ENCODE assay signal across 9 cellular contexts in the genomic region with DNA sequence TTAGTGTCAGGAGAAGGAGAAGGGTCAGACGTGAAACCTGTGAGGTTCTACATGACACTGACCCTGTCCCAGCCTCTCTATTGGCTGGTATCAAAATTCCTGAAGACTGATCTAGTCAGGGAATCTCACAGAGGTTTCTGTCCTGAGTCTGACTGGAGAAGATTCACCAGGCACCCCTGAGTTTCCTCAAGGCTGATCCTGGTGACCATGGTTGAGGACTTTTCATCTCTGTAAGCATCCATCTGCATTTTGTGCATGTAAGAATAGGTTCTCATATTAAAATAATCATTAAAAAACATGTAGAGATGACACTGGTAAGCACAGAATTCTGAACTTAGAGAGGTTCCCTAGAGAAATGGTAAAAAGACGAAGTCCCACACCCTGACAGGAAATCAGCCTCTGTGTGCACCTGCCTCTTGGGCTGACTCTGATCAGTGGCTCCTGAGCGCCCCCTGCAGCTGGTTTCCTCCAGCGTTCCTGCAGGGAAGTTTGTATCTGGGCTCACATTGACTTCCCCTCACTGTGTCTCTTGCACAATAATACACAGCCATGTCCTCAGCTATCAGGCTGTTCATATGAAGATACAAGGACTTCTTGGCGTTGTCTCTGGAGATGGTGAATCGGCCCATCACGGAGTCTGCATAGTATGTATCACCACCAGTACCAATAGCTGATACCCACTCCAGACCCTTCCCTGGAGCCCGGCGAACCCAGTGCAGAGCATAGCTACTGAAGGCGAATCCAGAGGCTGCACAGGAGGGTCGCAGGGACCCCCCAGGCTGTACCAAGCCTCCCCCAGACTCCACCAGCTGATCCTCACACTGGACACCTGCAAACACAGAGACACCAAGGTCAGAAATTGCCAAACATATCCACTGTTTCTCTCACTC.
DNase-seq lines count a peak whose midpoint lies in the region; ATAC-seq and TF ChIP-seq lines count a peak whose summit lies in the region.
"Had no signal": no experiment of that assay in that cellular context is flagged by ENCODE, and none has a peak within 500 bp of the region (broad histone marks: within the 10 kb centered on the region; RNA-seq: fewer than 3 reads in every experiment).

No MANE protein-coding gene starts in this region.

- H3K27ac Mint-ChIP-seq in type B pancreatic cell, result no peak overlapping the region

- H3K36me3 Mint-ChIP-seq in type B pancreatic cell, result no peaks in the 10 kb centered on the region

- peaks cover 4% of the 10 kb centered on the region for H3K9me3 Mint-ChIP-seq in type B pancreatic cell

- no peaks in the 10 kb centered on the region for H3K4me1 Mint-ChIP-seq in type B pancreatic cell (ENCODE audit: unreplicated experiment)

- H3K4me3 Mint-ChIP-seq in type B pancreatic cell, result no peak overlapping the region

- no peak for TF ChIP-seq POLR2A in Peyer's patch (IDR thresholded peaks at IDR 0.05)

- peaks cover 0 to 6% (median 0%) of the 10 kb centered on the region in 4 donors for H3K4me1 ChIP-seq in Peyer's patch

- no peaks in the 10 kb centered on the region for H3K9me3 ChIP-seq in Peyer's patch

- in situ Hi-C loops in GM13976 (cut with MboI; ENCODE audit: low sequenced_read_pairs, unreplicated experiment), result no loop called here

- peak; percentile 63 for TF ChIP-seq CTCF in GM13976 (IDR thresholded peaks at IDR 0.05; ENCODE audit: borderline replicate concordance, control extremely low read depth, extremely low read depth, insufficient read depth, missing control alignments)
- peak; percentile 27 to 62 (median 43) for TF ChIP-seq CTCF in Peyer's patch (IDR thresholded peaks at IDR 0.05)
- no peak for TF ChIP-seq CTCF in type B pancreatic cell (conservative IDR thresholded peaks at IDR 0.05)

- DNase-seq in GM13976 (ENCODE audit: low spot score), result peak; percentile 41
- DNase-seq in Peyer's patch, result peak in 2 of 3 donors; percentile 86 to 90
- DNase-seq in activated naive CD4-positive, alpha-beta T cell treated with Interleukin-2 at 50 U/mL for 16 hours, result peak; percentile 85
- peak; percentile 83 to 90 for DNase-seq in stimulated activated CD4-positive, alpha-beta T cell treated with anti-CD3 and anti-CD28 coated beads, Interleukin-4, amount 100 ng/mL, for 48 hours (ENCODE audit: low read depth in 2 of 2)
- no peak for DNase-seq in NCI-H1092 treated with DMSO at 0.1 percent for 48 hours (lab: John Stamatoyannopoulos, UW)
- DNase-seq in NCI-H524 (lab: John Stamatoyannopoulos, UW), result no peak
- no peak for DNase-seq in type B pancreatic cell (ENCODE audit: extremely low spot score, unreplicated experiment)

- H3K27ac ChIP-seq in Peyer's patch, result peak overlapping the region in 1 of 4 donors; percentile 6
- H3K27ac ChIP-seq: skin epidermis had no signal

- H3K36me3 ChIP-seq in Peyer's patch, result no peaks in the 10 kb centered on the region

- no peaks in the 10 kb centered on the region for H3K27me3 ChIP-seq in Peyer's patch

- ATAC-seq in GM19397 (IDR thresholded peaks at IDR 0.05; ENCODE audit: unreplicated experiment), result no peak

- H3K27me3 Mint-ChIP-seq in type B pancreatic cell, result no peaks in the 10 kb centered on the region

- H3K4me3 ChIP-seq in Peyer's patch, result no peak overlapping the region
- H3K4me3 ChIP-seq: skin epidermis had no signal

Comparison
In these comparisons a context has a peak if more than half of its experiments do, and no peak if none do; other contexts are left out.
1. DNase-seq: peak in GM13976 (single experiment), Peyer's patch (2 of 3), activated naive CD4-positive, alpha-beta T cell treated with Interleukin-2 at 50 U/mL for 16 hours (single experiment) and stimulated activated CD4-positive, alpha-beta T cell treated with anti-CD3 and anti-CD28 coated beads, Interleukin-4, amount 100 ng/mL, for 48 hours (2 of 2); none in NCI-H1092 treated with DMSO at 0.1 percent for 48 hours (single experiment), NCI-H524 (0 of 2) and type B pancreatic cell (single experiment).